ENCODE assay signal across 28 cellular contexts in genomic region chr1:239899747-239900146, GRCh38.
"Had no signal": no experiment of that assay in that cellular context is flagged by ENCODE, and none has a peak within 500 bp of the region (broad histone marks: within the 10 kb centered on the region; RNA-seq: fewer than 3 reads in every experiment).

No MANE protein-coding gene starts in this region.

- H3K4me1 Mint-ChIP-seq: stimulated activated effector memory CD8-positive, alpha-beta T cell treated with anti-CD3 and anti-CD28 coated beads, Interleukin-12 subunit alpha, Interleukin-12 subunit beta, amount 100 ng/mL, for 72 hours had no signal

- H3K36me3 ChIP-seq: neural progenitor cell, prostate gland, right atrium auricular region, stomach, suprapubic skin, tibial nerve, uterus had no signal

- H3K27ac ChIP-seq: body of pancreas, neural progenitor cell, prostate gland, right atrium auricular region, stomach, suprapubic skin, tibial nerve, uterus had no signal

- H3K27ac Mint-ChIP-seq: activated B cell treated with CpG ODN at 0.5 μM for 24 hours; activated CD4-positive, alpha-beta T cell treated with anti-CD3 and anti-CD28 coated beads for 36 hours; activated naive CD8-positive, alpha-beta T cell treated with anti-CD3 and anti-CD28 coated beads, Interleukin-2, amount 10 ng/mL, durations not matched to agents 7 days and 5 days; activated T-cell treated with anti-CD3 and anti-CD28 coated beads, Interleukin-2, amount 50 U/mL, for 24 hours; activated T-helper 2 cell treated with anti-CD3 and anti-CD28 coated beads, Interferon-gamma antibody, Interleukin-2, Interleukin-4, amounts not matched to agents 10 μg/mL and 5 μg/mL and 100 μg/mL, durations not matched to agents 14 hours and 24 hours and 36 hours; immature natural killer cell; naive thymus-derived CD4-positive, alpha-beta T cell; neural progenitor cell; stimulated activated effector memory CD8-positive, alpha-beta T cell treated with anti-CD3 and anti-CD28 coated beads, Interleukin-12 subunit alpha, Interleukin-12 subunit beta, amount 100 ng/mL, for 72 hours had no signal

- H3K36me3 Mint-ChIP-seq: activated naive CD8-positive, alpha-beta T cell treated with anti-CD3 and anti-CD28 coated beads, Interleukin-2, amount 10 ng/mL, durations not matched to agents 7 days and 5 days; immature natural killer cell; naive thymus-derived CD4-positive, alpha-beta T cell; neural progenitor cell; stimulated activated effector memory CD8-positive, alpha-beta T cell treated with anti-CD3 and anti-CD28 coated beads, Interleukin-12 subunit alpha, Interleukin-12 subunit beta, amount 100 ng/mL, for 72 hours had no signal

- H3K9ac ChIP-seq: neural progenitor cell had no signal

- DNase-seq: activated B cell treated with CpG ODN at 0.5 μM for 24 hours; activated CD4-positive, alpha-beta T cell treated with anti-CD3 and anti-CD28 coated beads for 36 hours; activated CD4-positive, alpha-beta T cell treated with anti-CD3 and anti-CD28 coated beads, Interleukin-2, amount 50 U/mL, for 4 hours; activated CD8-positive, alpha-beta memory T cell treated with anti-CD3 and anti-CD28 coated beads for 24 hours; activated CD8-positive, alpha-beta memory T cell treated with anti-CD3 and anti-CD28 coated beads, Interleukin-2, amount 50 U/mL, for 4 hours; activated naive CD4-positive, alpha-beta T cell treated with Interleukin-2 at 50 U/mL for 16 hours; activated naive CD8-positive, alpha-beta T cell treated with anti-CD3 and anti-CD28 coated beads, Interleukin-2, amount 10 ng/mL, durations not matched to agents 7 days and 5 days; activated T-cell treated with anti-CD3 and anti-CD28 coated beads, Interleukin-2, amount 50 U/mL, for 24 hours; amygdala; body of pancreas; foreskin fibroblast; immature natural killer cell; kidney glomerular epithelial cell; mesenchymal stem cell; naive thymus-derived CD4-positive, alpha-beta T cell; stimulated activated CD4-positive, alpha-beta T cell treated with anti-CD3 and anti-CD28 coated beads, Interleukin-1b, Interleukin-23, amount 100 ng/mL, for 48 hours; stomach; T-helper 1 cell; uterus had no signal

- H3K27me3 Mint-ChIP-seq: activated B cell treated with CpG ODN at 0.5 μM for 24 hours had no signal

- H3K27me3 ChIP-seq: body of pancreas, neural progenitor cell, right atrium auricular region, stomach, tibial nerve, uterus had no signal

- H3K9me3 ChIP-seq: body of pancreas, prostate gland, right atrium auricular region, stomach, suprapubic skin, tibial nerve, uterus had no signal

- H3K9me3 Mint-ChIP-seq: activated B cell treated with CpG ODN at 0.5 μM for 24 hours; activated naive CD8-positive, alpha-beta T cell treated with anti-CD3 and anti-CD28 coated beads, Interleukin-2, amount 10 ng/mL, durations not matched to agents 7 days and 5 days; activated T-cell treated with anti-CD3 and anti-CD28 coated beads, Interleukin-2, amount 50 U/mL, for 24 hours; activated T-helper 2 cell treated with anti-CD3 and anti-CD28 coated beads, Interferon-gamma antibody, Interleukin-2, Interleukin-4, amounts not matched to agents 10 μg/mL and 5 μg/mL and 100 μg/mL, durations not matched to agents 14 hours and 24 hours and 36 hours; immature natural killer cell; naive thymus-derived CD4-positive, alpha-beta T cell; neural progenitor cell; stimulated activated effector memory CD8-positive, alpha-beta T cell treated with anti-CD3 and anti-CD28 coated beads, Interleukin-12 subunit alpha, Interleukin-12 subunit beta, amount 100 ng/mL, for 72 hours had no signal

- ATAC-seq: activated CD4-positive, alpha-beta T cell treated with anti-CD3 and anti-CD28 coated beads for 36 hours; body of pancreas; naive thymus-derived CD4-positive, alpha-beta T cell; stimulated activated effector memory CD8-positive, alpha-beta T cell treated with anti-CD3 and anti-CD28 coated beads, Interleukin-12 subunit alpha, Interleukin-12 subunit beta, amount 100 ng/mL, for 72 hours had no signal

- FAIRE-seq: endometrium, TTC549 had no signal

- H3K4me3 Mint-ChIP-seq: activated B cell treated with CpG ODN at 0.5 μM for 24 hours; activated CD4-positive, alpha-beta T cell treated with anti-CD3 and anti-CD28 coated beads for 36 hours; activated naive CD8-positive, alpha-beta T cell treated with anti-CD3 and anti-CD28 coated beads, Interleukin-2, amount 10 ng/mL, durations not matched to agents 7 days and 5 days; activated T-cell treated with anti-CD3 and anti-CD28 coated beads, Interleukin-2, amount 50 U/mL, for 24 hours; immature natural killer cell; naive thymus-derived CD4-positive, alpha-beta T cell; neural progenitor cell; stimulated activated effector memory CD8-positive, alpha-beta T cell treated with anti-CD3 and anti-CD28 coated beads, Interleukin-12 subunit alpha, Interleukin-12 subunit beta, amount 100 ng/mL, for 72 hours had no signal

- H3K4me1 ChIP-seq: prostate gland, right atrium auricular region, uterus had no signal

- H3K4me3 ChIP-seq: body of pancreas, neural progenitor cell, prostate gland, right atrium auricular region, stomach, suprapubic skin, tibial nerve, uterus had no signal
